Comparison of ENCODE assay signal across 1 cellular context in the genomic region with DNA sequence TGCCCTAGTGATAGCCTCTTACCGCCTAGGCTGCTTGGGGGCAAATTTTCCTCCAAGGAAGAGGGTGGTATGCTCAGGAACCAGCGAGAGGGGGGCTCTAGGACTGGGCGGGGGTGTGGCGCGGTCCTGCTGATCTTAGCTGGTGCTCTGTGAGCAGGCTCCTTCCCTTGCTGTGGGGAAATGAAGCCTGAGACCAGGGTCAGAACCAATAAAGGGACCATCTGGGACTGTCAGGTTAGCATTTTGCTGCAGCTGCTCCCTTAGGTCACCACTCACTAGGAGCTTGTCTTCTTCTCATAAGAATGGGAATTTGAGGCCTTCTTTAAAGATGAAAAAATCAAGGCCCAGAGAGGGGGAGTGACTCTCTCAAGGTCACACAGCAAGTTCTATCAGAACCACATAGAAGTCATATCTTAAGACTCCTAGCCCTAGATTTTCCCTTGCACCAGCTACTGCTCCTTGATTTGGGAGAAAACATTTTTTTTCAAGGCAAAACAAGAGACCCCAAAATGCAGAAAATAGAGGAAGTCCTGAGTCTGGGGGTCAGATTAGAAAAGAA.
TF ChIP-seq lines count a peak whose summit lies in the region.

No MANE protein-coding gene starts in this region.

TF ChIP-seq in WTC11, 78 proteins besides CTCF, POLR2A, EP300 and RAD21 (continued from another document):
- TF ChIP-seq, protein P1, sequence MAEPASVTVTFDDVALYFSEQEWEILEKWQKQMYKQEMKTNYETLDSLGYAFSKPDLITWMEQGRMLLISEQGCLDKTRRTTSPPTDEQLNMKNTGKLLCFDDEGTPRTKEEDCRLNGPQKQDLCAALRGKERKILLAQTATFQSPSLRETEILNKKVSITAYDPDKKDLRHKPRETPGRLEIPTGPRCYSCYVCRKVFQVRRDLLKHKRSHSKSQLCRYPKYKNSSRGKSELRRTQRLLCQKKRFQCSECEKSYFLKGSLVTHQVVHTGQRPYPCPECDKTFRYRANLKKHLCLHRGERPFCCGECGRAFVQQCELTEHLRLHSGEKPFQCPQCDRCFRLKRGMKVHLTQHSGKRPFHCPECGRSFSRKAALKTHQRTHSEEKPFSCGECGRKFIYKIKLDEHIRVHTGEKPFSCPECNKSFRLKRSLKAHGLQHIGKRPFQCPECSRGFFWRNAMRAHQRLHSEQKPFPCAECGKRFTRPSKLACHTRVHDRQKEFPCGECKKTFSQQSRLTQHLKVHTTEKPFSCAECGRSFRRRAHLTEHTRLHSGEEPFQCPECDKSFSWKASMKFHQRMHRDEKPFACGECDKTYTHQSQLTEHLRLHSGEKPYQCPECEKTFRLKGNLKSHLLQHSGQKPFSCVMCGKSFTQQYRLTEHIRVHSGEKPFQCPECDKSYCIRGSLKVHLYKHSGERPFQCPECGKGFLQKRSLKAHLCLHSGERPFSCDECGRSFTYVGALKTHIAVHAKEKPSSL (CRISPR knock-in tag; conservative IDR thresholded peaks at IDR 0.05): no peak
- TF ChIP-seq ATF1 (CRISPR knock-in tag; IDR thresholded peaks at IDR 0.05): no peak
- TF ChIP-seq ELF4 (CRISPR knock-in tag; IDR thresholded peaks at IDR 0.05; ENCODE audit: low read depth): no peak
- TF ChIP-seq NR2C2 (CRISPR knock-in tag; IDR thresholded peaks at IDR 0.05): no peak
- TF ChIP-seq GABPB1 (CRISPR knock-in tag; IDR thresholded peaks at IDR 0.05): no peak
- TF ChIP-seq, protein P2, sequence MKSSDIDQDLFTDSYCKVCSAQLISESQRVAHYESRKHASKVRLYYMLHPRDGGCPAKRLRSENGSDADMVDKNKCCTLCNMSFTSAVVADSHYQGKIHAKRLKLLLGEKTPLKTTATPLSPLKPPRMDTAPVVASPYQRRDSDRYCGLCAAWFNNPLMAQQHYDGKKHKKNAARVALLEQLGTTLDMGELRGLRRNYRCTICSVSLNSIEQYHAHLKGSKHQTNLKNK (CRISPR knock-in tag; IDR thresholded peaks at IDR 0.05): no peak
- no peak for TF ChIP-seq JAZF1 (CRISPR knock-in tag; IDR thresholded peaks at IDR 0.05)
- TF ChIP-seq, protein P3, sequence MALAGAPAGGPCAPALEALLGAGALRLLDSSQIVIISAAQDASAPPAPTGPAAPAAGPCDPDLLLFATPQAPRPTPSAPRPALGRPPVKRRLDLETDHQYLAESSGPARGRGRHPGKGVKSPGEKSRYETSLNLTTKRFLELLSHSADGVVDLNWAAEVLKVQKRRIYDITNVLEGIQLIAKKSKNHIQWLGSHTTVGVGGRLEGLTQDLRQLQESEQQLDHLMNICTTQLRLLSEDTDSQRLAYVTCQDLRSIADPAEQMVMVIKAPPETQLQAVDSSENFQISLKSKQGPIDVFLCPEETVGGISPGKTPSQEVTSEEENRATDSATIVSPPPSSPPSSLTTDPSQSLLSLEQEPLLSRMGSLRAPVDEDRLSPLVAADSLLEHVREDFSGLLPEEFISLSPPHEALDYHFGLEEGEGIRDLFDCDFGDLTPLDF (CRISPR knock-in tag; IDR thresholded peaks at IDR 0.05): no peak
TF ChIP-seq in WTC11: peak in this region for 0.
